ENCODE assay signal across 18 cellular contexts in genomic region chr14:105467249-105467941, GRCh38. TPM values are rescaled to one million over a fixed set of nuclear protein-coding genes. Genes with fewer than 3 reads are reported as not detected.
A peak's percentile ranks its signal among the peaks of the same experiment; 100 is the strongest.
DNase-seq lines count a peak whose midpoint lies in the region; ATAC-seq and TF ChIP-seq lines count a peak whose summit lies in the region.
"Had no signal": no experiment of that assay in that cellular context is flagged by ENCODE, and none has a peak within 500 bp of the region (broad histone marks: within the 10 kb centered on the region; RNA-seq: fewer than 3 reads in every experiment).

No MANE protein-coding gene starts in this region.

- CTCF ChIA-PET in MCF 10A (lab: Yijun Ruan, JAX): no interaction called here

- ATAC-seq in thoracic aorta (ENCODE audit: insufficient number of reproducible peaks, low FRiP score, low read depth): no peak
- ATAC-seq in GM21423 (IDR thresholded peaks at IDR 0.05; ENCODE audit: unreplicated experiment): no peak
- ATAC-seq: mucosa of descending colon had no signal

- peaks cover 0 to 26% of the 10 kb centered on the region in 2 donors for H3K36me3 ChIP-seq in esophagus (ENCODE audit: control insufficient read depth in 2 of 2, insufficient read depth in 2 of 2, low read length in 1 of 2)
- H3K36me3 ChIP-seq in thoracic aorta: peaks cover 29% of the 10 kb centered on the region

- no TSS peak for BruUV-seq in MCF 10A (replicated peaks; lab: Mats Ljungman, UMichigan)

- H3K9me3 ChIP-seq in esophagus (ENCODE audit: control insufficient read depth in 2 of 2, insufficient read depth in 1 of 2, low read depth in 1 of 2, low read length in 1 of 2) (no peaks in the 10 kb centered on the region), thoracic aorta (no peaks in the 10 kb centered on the region)
- H3K9me3 ChIP-seq: mucosa of descending colon, Peyer's patch, SK-N-SH had no signal

- H3K4me1 Mint-ChIP-seq in MCF 10A (ENCODE audit: insufficient read depth, unreplicated experiment): peaks cover 1% of the 10 kb centered on the region
- H3K4me1 Mint-ChIP-seq: activated naive CD8-positive, alpha-beta T cell treated with anti-CD3 and anti-CD28 coated beads for 36 hours had no signal

- H3K4me1 ChIP-seq in esophagus (ENCODE audit: control insufficient read depth in 2 of 2, insufficient read depth in 2 of 2, low read length in 1 of 2): peaks cover 7 to 52% of the 10 kb centered on the region in 2 donors
- H3K4me1 ChIP-seq in thoracic aorta (ENCODE audit: control insufficient read depth in 1 of 2, low read depth in 2 of 2): peaks cover 19 to 29% of the 10 kb centered on the region in 2 donors
- H3K4me1 ChIP-seq: Peyer's patch had no signal

- no peak overlapping the region for H3K4me3 Mint-ChIP-seq in MCF 10A (ENCODE audit: unreplicated experiment)
- H3K4me3 Mint-ChIP-seq: activated naive CD8-positive, alpha-beta T cell treated with anti-CD3 and anti-CD28 coated beads for 36 hours; HFFc6; T-helper 2 cell treated with Interferon-gamma antibody and Interleukin-4, amounts not matched to agents 5 μg/mL and 100 μg/mL, for 36 hours had no signal

- DNase-seq in T47D (ENCODE audit: low read depth in 1 of 2, low spot score in 1 of 2): peak; percentile 82 to 91
- no peak for DNase-seq in MCF 10A (ENCODE audit: unreplicated experiment)
- DNase-seq in NCI-H1694 (lab: John Stamatoyannopoulos, UW): peak; percentile 61
- DNase-seq in thoracic aorta (ENCODE audit: low spot score): no peak
- DNase-seq in mucosa of gallbladder (ENCODE audit: low spot score): no peak
- no peak for DNase-seq in SKM-1 treated with dmso at 0.1 percent for 144 hours (lab: John Stamatoyannopoulos, UW; ENCODE audit: unreplicated experiment)
- DNase-seq: activated naive CD8-positive, alpha-beta T cell treated with anti-CD3 and anti-CD28 coated beads for 36 hours; COR-L47; HFFc6; mucosa of descending colon; NCI-H1105 treated with DMSO at 0.1 percent for 48 hours; NCI-H510A treated with DMSO at 0.1 percent for 48 hours; Peyer's patch; SK-N-SH had no signal

- in situ Hi-C loops in T47D (cut with HindIII; ENCODE audit: low pct_unique_long_range_greater_than_20kb, low sequenced_read_pairs): no loop called here

- H3K27ac ChIP-seq in esophagus (ENCODE audit: low read depth in 2 of 2, low read length in 1 of 2) (peak overlapping the region; percentile 65 to 75), thoracic aorta (peak overlapping the region; percentile 43 to 69)
- H3K27ac ChIP-seq: Peyer's patch had no signal

- no peak overlapping the region for H3K4me3 ChIP-seq in esophagus (ENCODE audit: low read depth in 1 of 2, low read length in 2 of 2)
- H3K4me3 ChIP-seq in thoracic aorta: no peak overlapping the region
- H3K4me3 ChIP-seq: mucosa of descending colon, Peyer's patch had no signal

- TF ChIP-seq CTCF in MCF 10A (IDR thresholded peaks at IDR 0.05; ENCODE audit: unreplicated experiment): no peak
- TF ChIP-seq CTCF in thoracic aorta (IDR thresholded peaks at IDR 0.05): no peak

- H3K27ac Mint-ChIP-seq in MCF 10A (ENCODE audit: low read depth, unreplicated experiment): no peak overlapping the region
- H3K27ac Mint-ChIP-seq: activated naive CD8-positive, alpha-beta T cell treated with anti-CD3 and anti-CD28 coated beads for 36 hours; HFFc6; T-helper 2 cell treated with Interferon-gamma antibody and Interleukin-4, amounts not matched to agents 5 μg/mL and 100 μg/mL, for 36 hours had no signal

- H3K9me3 Mint-ChIP-seq in MCF 10A (ENCODE audit: unreplicated experiment): no peaks in the 10 kb centered on the region
- H3K9me3 Mint-ChIP-seq: activated naive CD8-positive, alpha-beta T cell treated with anti-CD3 and anti-CD28 coated beads for 36 hours; HFFc6; T-helper 2 cell treated with Interferon-gamma antibody and Interleukin-4, amounts not matched to agents 5 μg/mL and 100 μg/mL, for 36 hours had no signal

- intact Hi-C loops in MCF 10A (cut with micrococcal nuclease): no loop called here

- 56 to 71% methylated on average over 20 of the region's 20 CpGs for WGBS in esophagus, 2 donors

- peaks cover 20% of the 10 kb centered on the region for H3K36me3 Mint-ChIP-seq in MCF 10A (ENCODE audit: insufficient read depth, unreplicated experiment)

- POLR2A ChIA-PET in MCF 10A (lab: Yijun Ruan, JAX): interaction anchor here (0.7 kb wide), 1 partner anchor 154 kb away, joined by 3 read pairs; no protein-coding TSS in a partner anchor

- H3K27me3 ChIP-seq in esophagus (ENCODE audit: control insufficient read depth in 1 of 2, insufficient read depth in 2 of 2, low read length in 2 of 2) (no peaks in the 10 kb centered on the region), thoracic aorta (replicated peaks; ENCODE audit: insufficient read depth) (no peaks in the 10 kb centered on the region)
- H3K27me3 ChIP-seq: Peyer's patch had no signal

- H3K27me3 Mint-ChIP-seq in MCF 10A (ENCODE audit: insufficient read depth, unreplicated experiment): no peaks in the 10 kb centered on the region
- H3K27me3 Mint-ChIP-seq: activated naive CD8-positive, alpha-beta T cell treated with anti-CD3 and anti-CD28 coated beads for 36 hours had no signal

RNA-seq across cellular contexts. Expression of gene CRIP2, which starts 7.2 kb away (rescaled TPM):
- 31.1 and 50.5 TPM in 2 replicates for total RNA-seq in MCF 10A (2022)
- polyA plus RNA-seq in esophagus: 100 to 1,000 TPM in 1 of 2 donors, 10 to 100 TPM in 1; 99.5 to 145 TPM
- 100 to 1,000 TPM; 307 to 748 TPM for total RNA-seq in thoracic aorta
- 130 TPM for total RNA-seq in mucosa of gallbladder

RNA-seq across cellular contexts. Expression of gene CRIP1, which starts 19.3 kb away (rescaled TPM):
- not detected in 2 replicates for total RNA-seq in MCF 10A (2022)
- 10 to 100 TPM; 78.0 to 99.3 TPM for polyA plus RNA-seq in esophagus
- 100 to 1,000 TPM in 1 of 2 donors, 10 to 100 TPM in 1; 75.4 to 325 TPM for total RNA-seq in thoracic aorta
- 35.7 TPM for total RNA-seq in mucosa of gallbladder
- total RNA-seq: A172 had no signal

RNA-seq across cellular contexts. Expression of gene TEDC1, which starts 23.7 kb away (rescaled TPM):
- 11.2 and 17.6 TPM in 2 replicates for total RNA-seq in MCF 10A (2022)
- 10 to 100 TPM; 11.8 to 17.6 TPM for polyA plus RNA-seq in esophagus
- 10 to 100 TPM in 1 of 2 donors, 1 to 10 TPM in 1; 7.8 to 42.1 TPM for total RNA-seq in thoracic aorta
- 10.8 TPM for total RNA-seq in mucosa of gallbladder

RNA-seq across cellular contexts. Expression of gene MTA1, which starts 47.8 kb away (rescaled TPM):
- 154 and 166 TPM in 2 replicates for total RNA-seq in MCF 10A (2022)
- 10 to 100 TPM; 37.4 to 70.4 TPM for polyA plus RNA-seq in esophagus
- 10 to 100 TPM; 77.2 to 84.1 TPM for total RNA-seq in thoracic aorta
- 111 TPM for total RNA-seq in mucosa of gallbladder

RNA-seq across cellular contexts. Expression of gene TMEM121, which starts 59.0 kb away (rescaled TPM):
- total RNA-seq in MCF 10A (2022) (0.34 and 0.68 TPM in 2 replicates), thoracic aorta (1 to 10 TPM; 2.6 to 5.5 TPM), mucosa of gallbladder (3.7 TPM)
- polyA plus RNA-seq in esophagus: 1 to 10 TPM in 1 of 2 donors, under 1 TPM in 1; 0.29 to 1.3 TPM

Comparison
In these comparisons a context has a peak if more than half of its experiments do, and no peak if none do; other contexts are left out.
1. DNase-seq: peak in T47D (2 of 2) and NCI-H1694 (single experiment); none in MCF 10A (single experiment), thoracic aorta (single experiment), mucosa of gallbladder (single experiment) and SKM-1 treated with dmso at 0.1 percent for 144 hours (single experiment).
2. RNA of gene CRIP1, which starts 19.3 kb away (total RNA-seq): 75.4 to 325 TPM in thoracic aorta and 35.7 TPM in mucosa of gallbladder (single experiment); not detected in MCF 10A; every median in the first group is over 10 times any median in the second.